7 cellular contexts compared by ENCODE assay signal in genomic region chr7:6436385-6436685, GRCh38. TPM values are rescaled to one million over a fixed set of nuclear protein-coding genes. Genes with fewer than 3 reads are reported as not detected.
DNase-seq lines count a peak whose midpoint lies in the region; ATAC-seq and TF ChIP-seq lines count a peak whose summit lies in the region.

No MANE protein-coding gene starts in this region.

- peak overlapping the region; percentile 83 for H3K4me3 Mint-ChIP-seq in T-helper 2 cell treated with Interferon-gamma antibody and Interleukin-4, amounts not matched to agents 5 μg/mL and 100 μg/mL, for 36 hours

- H3F3A ChIP-seq in smooth muscle cell (ENCODE audit: low read depth) = peaks cover 9% of the 10 kb centered on the region

- H3K27me3 ChIP-seq in smooth muscle cell (ENCODE audit: low read depth) (no peaks in the 10 kb centered on the region), A673 (replicated peaks; ENCODE audit: insufficient read depth, low read depth, low read length, poor library complexity) (no peaks in the 10 kb centered on the region)

- H4K20me1 ChIP-seq in smooth muscle cell (ENCODE audit: low read depth) = peaks cover 36% of the 10 kb centered on the region

- peaks cover 29% of the 10 kb centered on the region for H3K36me3 Mint-ChIP-seq in T-helper 2 cell treated with Interferon-gamma antibody and Interleukin-4, amounts not matched to agents 5 μg/mL and 100 μg/mL, for 36 hours (ENCODE audit: low read depth)

- H3K36me3 ChIP-seq in smooth muscle cell (ENCODE audit: low read depth) (no peaks in the 10 kb centered on the region), A673 (ENCODE audit: insufficient read depth, low read length, poor library complexity, severe bottlenecking) (no peaks in the 10 kb centered on the region)

- intact Hi-C loops in A673 (cut with micrococcal nuclease; ENCODE audit: unreplicated experiment) = loop anchor here (5.0 kb wide), 1 partner anchor 439 kb away; no protein-coding TSS in a partner anchor

- no TSS peak for BruUV-seq in A673 (replicated peaks; lab: Mats Ljungman, UMichigan)

- H3K4me1 ChIP-seq in smooth muscle cell (ENCODE audit: low read depth) (no peaks in the 10 kb centered on the region), A673 (ENCODE audit: insufficient read depth, low read length, poor library complexity, severe bottlenecking) (peaks cover 3% of the 10 kb centered on the region)

- no peak overlapping the region for H3K9ac ChIP-seq in smooth muscle cell (ENCODE audit: low read depth)

- H3K27ac Mint-ChIP-seq in T-helper 2 cell treated with Interferon-gamma antibody and Interleukin-4, amounts not matched to agents 5 μg/mL and 100 μg/mL, for 36 hours = peak overlapping the region; percentile 89

- peak; percentile 40 for ATAC-seq in HG03139 (IDR thresholded peaks at IDR 0.05; ENCODE audit: unreplicated experiment)
- ATAC-seq in stimulated activated naive CD8-positive, alpha-beta T cell treated with anti-CD3 and anti-CD28 coated beads, Interleukin-15, Interleukin-2, amounts not matched to agents 100 U/mL and 50 U/mL, for 24 hours = peak; percentile 76
- ATAC-seq in HG02798 (IDR thresholded peaks at IDR 0.05; ENCODE audit: poor library complexity, unreplicated experiment) = no peak

- no peak overlapping the region for H3K4me2 ChIP-seq in smooth muscle cell

- H3K79me2 ChIP-seq in smooth muscle cell (ENCODE audit: low read depth) = peaks cover 32% of the 10 kb centered on the region

- no peaks in the 10 kb centered on the region for H3K9me3 Mint-ChIP-seq in T-helper 2 cell treated with Interferon-gamma antibody and Interleukin-4, amounts not matched to agents 5 μg/mL and 100 μg/mL, for 36 hours

- H3K27ac ChIP-seq in smooth muscle cell (ENCODE audit: low read depth) = no peak overlapping the region
- H3K27ac ChIP-seq in A673 (ENCODE audit: low read depth, low read length, poor library complexity, severe bottlenecking) = no peak overlapping the region

- H3K4me1 Mint-ChIP-seq in T-helper 2 cell treated with Interferon-gamma antibody and Interleukin-4, amounts not matched to agents 5 μg/mL and 100 μg/mL, for 36 hours (ENCODE audit: low read depth) = peaks cover 34% of the 10 kb centered on the region

- TF ChIP-seq CTCF in smooth muscle cell (IDR thresholded peaks at IDR 0.05; ENCODE audit: borderline replicate concordance, insufficient read depth, poor library complexity, severe bottlenecking) (no peak), A673 (conservative IDR thresholded peaks at IDR 0.05; ENCODE audit: low read depth, low read length) (no peak)

- no peak overlapping the region for H3K4me3 ChIP-seq in smooth muscle cell
- H3K4me3 ChIP-seq in A673 (ENCODE audit: low read depth, low read length, poor library complexity, severe bottlenecking) = no peak overlapping the region

- CTCF ChIA-PET in A673 (lab: Charles Lee) = no interaction called here

- DNase-seq in T-helper 2 cell treated with Interferon-gamma antibody and Interleukin-4, amounts not matched to agents 5 μg/mL and 100 μg/mL, for 36 hours (ENCODE audit: low spot score) = peak; percentile 39
- peak; percentile 62 for DNase-seq in globus pallidus (ENCODE audit: low spot score)
- DNase-seq in stimulated activated naive CD8-positive, alpha-beta T cell treated with anti-CD3 and anti-CD28 coated beads, Interleukin-15, Interleukin-2, amounts not matched to agents 100 U/mL and 50 U/mL, for 24 hours = peak; percentile 57
- DNase-seq in smooth muscle cell (lab: John Stamatoyannopoulos, UW; ENCODE audit: unreplicated experiment) = no peak
- no peak for DNase-seq in A673 (ENCODE audit: low spot score)

- no peak overlapping the region for H2AFZ ChIP-seq in smooth muscle cell (ENCODE audit: low read depth)

- H3K9me3 ChIP-seq in smooth muscle cell (replicated peaks; ENCODE audit: low read depth) (no peaks in the 10 kb centered on the region), A673 (ENCODE audit: low read depth, low read length, poor library complexity, severe bottlenecking) (no peaks in the 10 kb centered on the region)

- POLR2A ChIA-PET in A673 (lab: Charles Lee; ENCODE audit: low non-redundant PET) = no interaction called here

- 93% methylated on average over 10 of the region's 10 CpGs for WGBS in smooth muscle cell (ENCODE audit: low lambda C conversion rate)

- H3K27me3 Mint-ChIP-seq in T-helper 2 cell treated with Interferon-gamma antibody and Interleukin-4, amounts not matched to agents 5 μg/mL and 100 μg/mL, for 36 hours (ENCODE audit: low read depth) = no peaks in the 10 kb centered on the region

RNA-seq across cellular contexts. Expression of gene DAGLB, which starts 11.4 kb away (rescaled TPM):
- 11.1 and 21.3 TPM in 2 replicates for total RNA-seq in smooth muscle cell
- polyA plus RNA-seq in smooth muscle cell = 14.1 and 17.1 TPM in 2 replicates
- 24.1 and 27.6 TPM in 2 replicates for total RNA-seq in A673 (2021)

RNA-seq across cellular contexts. Expression of gene KDELR2, which starts 47.6 kb away (rescaled TPM):
- total RNA-seq in smooth muscle cell = 407 and 420 TPM in 2 replicates
- polyA plus RNA-seq in smooth muscle cell = 624 and 689 TPM in 2 replicates
- 179 and 189 TPM in 2 replicates for total RNA-seq in A673 (2021)

Comparison
In these comparisons a context has a peak if more than half of its experiments do, and no peak if none do; other contexts are left out.
1. DNase-seq: peak in T-helper 2 cell treated with Interferon-gamma antibody and Interleukin-4, amounts not matched to agents 5 μg/mL and 100 μg/mL, for 36 hours (single experiment), globus pallidus (single experiment) and stimulated activated naive CD8-positive, alpha-beta T cell treated with anti-CD3 and anti-CD28 coated beads, Interleukin-15, Interleukin-2, amounts not matched to agents 100 U/mL and 50 U/mL, for 24 hours (single experiment); none in smooth muscle cell (single experiment) and A673 (single experiment).